In the genomic region with DNA sequence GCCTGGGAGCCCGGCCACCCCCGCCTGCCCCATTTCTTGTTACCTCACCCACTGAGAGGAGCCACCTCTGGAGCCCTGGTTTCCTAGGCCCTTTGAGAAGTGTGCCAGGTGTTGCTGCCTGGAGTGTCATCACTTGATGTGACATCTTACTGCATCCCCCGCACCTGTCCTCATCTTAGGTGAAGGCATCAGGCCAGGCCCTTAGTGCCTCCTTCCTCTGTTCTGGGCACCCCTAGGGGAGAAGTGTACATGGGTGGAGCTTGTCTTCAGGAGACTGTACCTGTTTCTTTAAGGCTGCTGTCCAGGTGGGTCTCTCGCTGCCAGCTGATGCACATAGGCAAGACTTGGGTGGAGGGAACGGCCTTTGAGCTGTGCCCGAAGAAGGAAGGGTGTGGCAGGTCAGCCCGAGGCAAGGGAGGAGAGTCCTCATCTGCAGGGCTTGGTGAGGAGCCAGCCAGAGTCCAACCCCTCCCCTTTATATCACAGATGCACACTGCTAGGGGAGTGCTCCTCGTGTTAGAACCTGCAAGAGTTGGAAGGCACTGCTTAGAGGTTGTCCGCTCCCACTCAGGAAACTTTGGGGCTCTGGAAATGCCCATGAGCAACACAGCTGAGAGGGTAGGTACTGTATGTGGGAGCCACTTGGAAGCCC, we compare ENCODE assay signal across 8 cellular contexts. TPM values are rescaled to one million over a fixed set of nuclear protein-coding genes. Genes with fewer than 3 reads are reported as not detected.
DNase-seq lines count a peak whose midpoint lies in the region; ATAC-seq and TF ChIP-seq lines count a peak whose summit lies in the region.

No MANE protein-coding gene starts in this region.

- H3K27ac Mint-ChIP-seq in brain: peak overlapping the region in 4 of 5 experiments; percentile 72 to 94 (median 85)

- DNase-seq in DMS79 treated with DMSO at 0.1 percent for 48 hours (lab: John Stamatoyannopoulos, UW): peak; percentile 33
- no peak for DNase-seq in DMS79 (lab: John Stamatoyannopoulos, UW)
- peak in 1 of 2 donors; percentile 52 for DNase-seq in psoas muscle
- no peak for DNase-seq in Karpas-422
- no peak for DNase-seq in NCI-H1436 treated with DMSO at 0.1 percent for 48 hours (lab: John Stamatoyannopoulos, UW)

- intact Hi-C loops in psoas muscle (cut with DNase I): loop anchor here in 1 of 2 donors (5.0 kb wide), 1 partner anchor 117 kb away; no protein-coding TSS in a partner anchor

- no peaks in the 10 kb centered on the region for H3K79me2 ChIP-seq in Karpas-422 (ENCODE audit: low read length)

- H2AFZ ChIP-seq in Karpas-422 (ENCODE audit: low read length): no peak overlapping the region

- peaks cover 2% of the 10 kb centered on the region for H3K27me3 Mint-ChIP-seq in brain

- H3K36me3 ChIP-seq in psoas muscle (ENCODE audit: insufficient read depth in 1 of 2, low read depth in 1 of 2): no peaks in the 10 kb centered on the region
- H3K36me3 ChIP-seq in Karpas-422 (ENCODE audit: insufficient read depth, low read length): no peaks in the 10 kb centered on the region

- H3K9me3 ChIP-seq in psoas muscle: no peaks in the 10 kb centered on the region
- no peaks in the 10 kb centered on the region for H3K9me3 ChIP-seq in Karpas-422 (ENCODE audit: low read length)

- no peak for TF ChIP-seq CTCF in brain (conservative IDR thresholded peaks at IDR 0.05)
- TF ChIP-seq CTCF in psoas muscle (IDR thresholded peaks at IDR 0.05): no peak

- no peaks in the 10 kb centered on the region for H3K9me2 ChIP-seq in Karpas-422 (replicated peaks; ENCODE audit: insufficient read depth, low read length)

- peak overlapping the region in 1 of 5 experiments; percentile 38 for H3K4me3 Mint-ChIP-seq in brain

- H3K4me3 ChIP-seq in psoas muscle (peak overlapping the region; percentile 43), Karpas-422 (ENCODE audit: low read length) (no peak overlapping the region)

- peaks cover 40% of the 10 kb centered on the region for H3K4me1 ChIP-seq in psoas muscle
- no peaks in the 10 kb centered on the region for H3K4me1 ChIP-seq in Karpas-422 (ENCODE audit: low read length)

- H4K20me1 ChIP-seq in Karpas-422 (ENCODE audit: insufficient read depth, low read depth, low read length): 0 out of 2 replicates have a peak, but pooled peaks cover 3% of the 10 kb centered on the region

- no peaks in the 10 kb centered on the region for H3K27me3 ChIP-seq in psoas muscle (ENCODE audit: insufficient read depth in 3 of 3, low read length in 2 of 3)
- no peaks in the 10 kb centered on the region; the same call in 1 of the 2 replicates for H3K27me3 ChIP-seq in Karpas-422 (ENCODE audit: low read length)

- H3K4me1 Mint-ChIP-seq in brain: peaks cover 66% of the 10 kb centered on the region

- ATAC-seq in HG03457 (IDR thresholded peaks at IDR 0.05; ENCODE audit: unreplicated experiment) (peak; percentile 11), psoas muscle (peak; percentile 31 to 68 (median 34)), GM18498 (IDR thresholded peaks at IDR 0.05; ENCODE audit: unreplicated experiment) (no peak)

- 33 to 34% (median 34%) methylated on average over 9 of the region's 9 CpGs for WGBS in psoas muscle, 3 donors

- H3K27ac ChIP-seq in psoas muscle (peak overlapping the region; percentile 88), Karpas-422 (ENCODE audit: low read length) (no peak overlapping the region)

- peaks cover 0 to 7% (median 0%) of the 10 kb centered on the region in 5 experiments for H3K9me3 Mint-ChIP-seq in brain

- peaks cover 28% of the 10 kb centered on the region for H3K36me3 Mint-ChIP-seq in brain

- no peak overlapping the region for H3K4me2 ChIP-seq in Karpas-422 (ENCODE audit: low read depth, low read length, poor library complexity, severe bottlenecking)

- H3K9ac ChIP-seq in Karpas-422 (ENCODE audit: low read length): no peak overlapping the region

RNA-seq across cellular contexts. Expression of a gene that starts 45.9 kb away (rescaled TPM):
- 52.0 TPM for polyA plus RNA-seq in brain (ENCODE audit: insufficient read depth, low read depth, low replicate concordance)
- 10 to 100 TPM; 33.9 to 53.1 (median 41.1) TPM for total RNA-seq in psoas muscle
- polyA plus RNA-seq in psoas muscle: 100 to 1,000 TPM in 1 of 3 donors, 10 to 100 TPM in 2; 26.5 to 111 (median 39.6) TPM
- 0.30 and 4.1 TPM in 2 replicates for total RNA-seq in Karpas-422 (2014; rRNA removed; shearing (Covaris generic); ENCODE audit: low replicate concordance)
